10 cellular contexts compared by ENCODE assay signal in genomic region chr17:27546624-27547300, GRCh38.
DNase-seq lines count a peak whose midpoint lies in the region; ATAC-seq, FAIRE-seq and TF ChIP-seq lines count a peak whose summit lies in the region.
"Had no signal": no experiment of that assay in that cellular context is flagged by ENCODE, and none has a peak within 500 bp of the region (broad histone marks: within the 10 kb centered on the region; RNA-seq: fewer than 3 reads in every experiment).

No MANE protein-coding gene starts in this region.

- in situ Hi-C loops in GM13977 (cut with MboI; ENCODE audit: low pct_unique_long_range_greater_than_20kb, low sequenced_read_pairs, unreplicated experiment): no loop called here

- H3F3A ChIP-seq in GM23338 (replicated peaks; ENCODE audit: low read depth): no peaks in the 10 kb centered on the region

- H2AFZ ChIP-seq in GM23338: no peak overlapping the region

- no peaks in the 10 kb centered on the region for H3K9me3 ChIP-seq in pancreas
- H3K9me3 ChIP-seq: heart left ventricle had no signal

- FAIRE-seq in pancreas (lab: Jason Lieb, UNC): no peak

- WGBS in pancreas, 2 donors: 43 to 45% methylated on average over 7 of the region's 7 CpGs

- H3K27me3 Mint-ChIP-seq in GM23338 (ENCODE audit: insufficient read depth, low read depth, poor library complexity): peaks cover 3% of the 10 kb centered on the region
- peaks cover 2% of the 10 kb centered on the region for H3K27me3 Mint-ChIP-seq in activated T-helper 1 cell treated with anti-CD3 and anti-CD28 coated beads, Interleukin-12 subunit alpha, Interleukin-12 subunit beta, Interleukin-2, Interleukin-4 antibody, amounts not matched to agents 30 ng/mL and 10 ng/mL and 1 ng/mL, durations not matched to agents 14 hours and 24 hours and 36 hours (ENCODE audit: insufficient read depth)

- H3K4me3 ChIP-seq in GM23338: no peak overlapping the region
- H3K4me3 ChIP-seq in pancreas: peak overlapping the region in 1 of 4 donors; percentile 30
- H3K4me3 ChIP-seq: heart left ventricle had no signal

- ATAC-seq in GM23338 (no peak; the same call in 2 of the 3 replicates), pancreas (peak in 2 of 4 donors; percentile 10 to 19), left ventricle myocardium superior (no peak)
- ATAC-seq: heart left ventricle had no signal

- intact Hi-C loops in activated T-helper 1 cell treated with anti-CD3 and anti-CD28 coated beads, Interleukin-12 subunit alpha, Interleukin-12 subunit beta, Interleukin-2, Interleukin-4 antibody, amounts not matched to agents 30 ng/mL and 10 ng/mL and 1 ng/mL, durations not matched to agents 14 hours and 24 hours and 36 hours (cut with micrococcal nuclease): no loop called here
- intact Hi-C loops in pancreas (cut with DNase I) (no loop called here), left ventricle myocardium superior (cut with micrococcal nuclease) (no loop called here)

- H3K4me3 Mint-ChIP-seq in GM23338: no peak overlapping the region
- peak overlapping the region; percentile 69 for H3K4me3 Mint-ChIP-seq in activated T-helper 1 cell treated with anti-CD3 and anti-CD28 coated beads, Interleukin-12 subunit alpha, Interleukin-12 subunit beta, Interleukin-2, Interleukin-4 antibody, amounts not matched to agents 30 ng/mL and 10 ng/mL and 1 ng/mL, durations not matched to agents 14 hours and 24 hours and 36 hours
- H3K4me3 Mint-ChIP-seq: HFFc6 had no signal

- peaks cover 12% of the 10 kb centered on the region for H4K20me1 ChIP-seq in GM23338 (replicated peaks; ENCODE audit: insufficient read depth)

- H3K4me1 ChIP-seq in GM23338 (ENCODE audit: insufficient read depth) (no peaks in the 10 kb centered on the region; the same call in 1 of the 2 replicates), pancreas (peaks cover 67 to 83% (median 70%) of the 10 kb centered on the region in 3 donors)

- TF ChIP-seq CTCF in GM13977 (IDR thresholded peaks at IDR 0.05; ENCODE audit: extremely low read depth, insufficient read depth, missing control alignments) (no peak), GM23338 (conservative IDR thresholded peaks at IDR 0.05; ENCODE audit: low read depth in 2 of 2) (no peak), pancreas (IDR thresholded peaks at IDR 0.05) (no peak)

- H3K9me3 Mint-ChIP-seq in GM23338: no peaks in the 10 kb centered on the region
- H3K9me3 Mint-ChIP-seq in activated T-helper 1 cell treated with anti-CD3 and anti-CD28 coated beads, Interleukin-12 subunit alpha, Interleukin-12 subunit beta, Interleukin-2, Interleukin-4 antibody, amounts not matched to agents 30 ng/mL and 10 ng/mL and 1 ng/mL, durations not matched to agents 14 hours and 24 hours and 36 hours: no peaks in the 10 kb centered on the region
- H3K9me3 Mint-ChIP-seq: HFFc6 had no signal

- H3K27me3 ChIP-seq in GM23338 (ENCODE audit: insufficient read depth): no peaks in the 10 kb centered on the region
- H3K27me3 ChIP-seq in pancreas: no peaks in the 10 kb centered on the region
- H3K27me3 ChIP-seq: heart left ventricle had no signal

- DNase-seq in GM13977 (ENCODE audit: low spot score) (peak; percentile 67), GM23338 (ENCODE audit: low spot score) (no peak), pancreas (peak in 1 of 6 donors; percentile 44), left ventricle myocardium superior (no peak), NCI-H146 (lab: John Stamatoyannopoulos, UW) (no peak), NCI-H748 treated with DMSO at 0.1 percent for 48 hours (lab: John Stamatoyannopoulos, UW) (no peak)
- no peak for DNase-seq in activated T-helper 1 cell treated with anti-CD3 and anti-CD28 coated beads, Interleukin-12 subunit alpha, Interleukin-12 subunit beta, Interleukin-2, Interleukin-4 antibody, amounts not matched to agents 30 ng/mL and 10 ng/mL and 1 ng/mL, durations not matched to agents 14 hours and 24 hours and 36 hours (ENCODE audit: low spot score)
- DNase-seq: cerebellar nuclear complex, heart left ventricle, HFFc6 had no signal

- H3K36me3 ChIP-seq in GM23338 (ENCODE audit: insufficient read depth) (no peaks in the 10 kb centered on the region), pancreas (no peaks in the 10 kb centered on the region)

- H3K36me3 Mint-ChIP-seq in GM23338 (ENCODE audit: low read depth): peaks cover 5% of the 10 kb centered on the region; the same call in 1 of the 3 replicates
- peaks cover 18% of the 10 kb centered on the region for H3K36me3 Mint-ChIP-seq in activated T-helper 1 cell treated with anti-CD3 and anti-CD28 coated beads, Interleukin-12 subunit alpha, Interleukin-12 subunit beta, Interleukin-2, Interleukin-4 antibody, amounts not matched to agents 30 ng/mL and 10 ng/mL and 1 ng/mL, durations not matched to agents 14 hours and 24 hours and 36 hours (ENCODE audit: low read depth)

- peaks cover 3% of the 10 kb centered on the region; the same call in 1 of the 2 replicates for H3K9me2 ChIP-seq in GM23338 (ENCODE audit: insufficient read depth)

- H3K4me1 Mint-ChIP-seq in GM23338: peaks cover 22% of the 10 kb centered on the region
- H3K4me1 Mint-ChIP-seq in activated T-helper 1 cell treated with anti-CD3 and anti-CD28 coated beads, Interleukin-12 subunit alpha, Interleukin-12 subunit beta, Interleukin-2, Interleukin-4 antibody, amounts not matched to agents 30 ng/mL and 10 ng/mL and 1 ng/mL, durations not matched to agents 14 hours and 24 hours and 36 hours (ENCODE audit: low read depth): peaks cover 83% of the 10 kb centered on the region

- H3K4me2 ChIP-seq in GM23338: no peak overlapping the region

- H3K27ac Mint-ChIP-seq in GM23338: peak overlapping the region; percentile 52; the same call in 1 of the 2 replicates
- H3K27ac Mint-ChIP-seq in activated T-helper 1 cell treated with anti-CD3 and anti-CD28 coated beads, Interleukin-12 subunit alpha, Interleukin-12 subunit beta, Interleukin-2, Interleukin-4 antibody, amounts not matched to agents 30 ng/mL and 10 ng/mL and 1 ng/mL, durations not matched to agents 14 hours and 24 hours and 36 hours: peak overlapping the region; percentile 97
- H3K27ac Mint-ChIP-seq: HFFc6 had no signal

- peaks cover 70% of the 10 kb centered on the region for H3K79me2 ChIP-seq in GM23338 (replicated peaks; ENCODE audit: insufficient read depth)

- H3K27ac ChIP-seq in GM23338 (ENCODE audit: low read depth) (no peak overlapping the region), pancreas (peak overlapping the region; percentile 62 to 92 (median 76))
- H3K27ac ChIP-seq: heart left ventricle had no signal

TF ChIP-seq in GM23338, 12 proteins besides CTCF, POLR2A, EP300 and RAD21 (continues in another document):
- TF ChIP-seq POLR2AphosphoS5 (IDR thresholded peaks at IDR 0.05; ENCODE audit: low read depth): no peak
- TF ChIP-seq, protein P1, sequence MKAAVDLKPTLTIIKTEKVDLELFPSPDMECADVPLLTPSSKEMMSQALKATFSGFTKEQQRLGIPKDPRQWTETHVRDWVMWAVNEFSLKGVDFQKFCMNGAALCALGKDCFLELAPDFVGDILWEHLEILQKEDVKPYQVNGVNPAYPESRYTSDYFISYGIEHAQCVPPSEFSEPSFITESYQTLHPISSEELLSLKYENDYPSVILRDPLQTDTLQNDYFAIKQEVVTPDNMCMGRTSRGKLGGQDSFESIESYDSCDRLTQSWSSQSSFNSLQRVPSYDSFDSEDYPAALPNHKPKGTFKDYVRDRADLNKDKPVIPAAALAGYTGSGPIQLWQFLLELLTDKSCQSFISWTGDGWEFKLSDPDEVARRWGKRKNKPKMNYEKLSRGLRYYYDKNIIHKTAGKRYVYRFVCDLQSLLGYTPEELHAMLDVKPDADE (IDR thresholded peaks at IDR 0.05): no peak
- no peak for TF ChIP-seq ZNF114 (CRISPR knock-in tag; IDR thresholded peaks at IDR 0.05)
- TF ChIP-seq REST (IDR thresholded peaks at IDR 0.05; ENCODE audit: unreplicated experiment): no peak
- no peak for TF ChIP-seq NANOG (IDR thresholded peaks at IDR 0.05; ENCODE audit: borderline replicate concordance)
